In genomic region chr20:44137210-44137781, GRCh38 we compare ENCODE assay signal across 11 cellular contexts. TPM values are rescaled to one million over a fixed set of nuclear protein-coding genes. Genes with fewer than 3 reads are reported as not detected.
DNase-seq lines count a peak whose midpoint lies in the region; ATAC-seq, FAIRE-seq and TF ChIP-seq lines count a peak whose summit lies in the region.
"Had no signal": no experiment of that assay in that cellular context is flagged by ENCODE, and none has a peak within 500 bp of the region (broad histone marks: within the 10 kb centered on the region; RNA-seq: fewer than 3 reads in every experiment).

No MANE protein-coding gene starts in this region.

- DNase-seq in NT2/D1 (ENCODE audit: low read depth, low spot score) (peak; percentile 77), foreskin keratinocyte (peak in 1 of 2 donors; percentile 18), urothelium cell line (ENCODE audit: low spot score) (peak; percentile 85), NCI-H774 (lab: John Stamatoyannopoulos, UW) (no peak), RCC 7860 (ENCODE audit: low spot score) (no peak)
- DNase-seq: activated CD4-positive, CD25-positive, alpha-beta regulatory T cell; activated naive CD4-positive, alpha-beta T cell treated with anti-CD3 and anti-CD28 coated beads, Interleukin-2, amount 50 U/mL, for 16 hours had no signal

- H3K9ac ChIP-seq in NT2/D1 (ENCODE audit: insufficient read length, low read depth) (peak overlapping the region; percentile 72), mucosa of rectum (ENCODE audit: low read depth in 1 of 2, low read length in 2 of 2) (no peak overlapping the region)

- TF ChIP-seq CTCF in foreskin keratinocyte (conservative IDR thresholded peaks at IDR 0.05) = no peak

- FAIRE-seq in urothelium cell line (lab: Jason Lieb, UNC) (no peak), RCC 7860 (lab: Jason Lieb, UNC) (no peak)

- H3K27me3 ChIP-seq in NT2/D1 (ENCODE audit: insufficient read depth, insufficient read length) (no peaks in the 10 kb centered on the region), foreskin keratinocyte (no peaks in the 10 kb centered on the region), mucosa of rectum (ENCODE audit: control insufficient read depth in 2 of 2, insufficient read depth in 2 of 2, low read length in 2 of 2) (peaks cover 2 to 3% of the 10 kb centered on the region in 2 donors)

- H3K9me3 ChIP-seq in NT2/D1 (ENCODE audit: insufficient read depth, low read length) (no peaks in the 10 kb centered on the region), mucosa of rectum (ENCODE audit: control insufficient read depth in 2 of 2, low read length in 2 of 2) (no peaks in the 10 kb centered on the region)

- ATAC-seq in foreskin keratinocyte = peak; percentile 35
- no peak for ATAC-seq in GM19351 (IDR thresholded peaks at IDR 0.05; ENCODE audit: unreplicated experiment)
- ATAC-seq in GM19467 (IDR thresholded peaks at IDR 0.05; ENCODE audit: unreplicated experiment) = no peak

- H3K36me3 ChIP-seq in NT2/D1 (ENCODE audit: insufficient read depth, insufficient read length, low read length) (peaks cover 3% of the 10 kb centered on the region), mucosa of rectum (ENCODE audit: control insufficient read depth in 2 of 2, insufficient read depth in 2 of 2, low read length in 2 of 2) (no peaks in the 10 kb centered on the region)

- H3K4me1 ChIP-seq in NT2/D1 (ENCODE audit: insufficient read depth, insufficient read length) = peaks cover 14% of the 10 kb centered on the region
- H3K4me1 ChIP-seq in foreskin keratinocyte = no peaks in the 10 kb centered on the region
- H3K4me1 ChIP-seq in mucosa of rectum (ENCODE audit: control insufficient read depth in 2 of 2, insufficient read depth in 2 of 2, low read length in 2 of 2) = no peaks in the 10 kb centered on the region

- H3K27ac ChIP-seq in foreskin keratinocyte = no peak overlapping the region
- H3K27ac ChIP-seq in mucosa of rectum (ENCODE audit: low read depth in 2 of 2, low read length in 2 of 2) = peak overlapping the region; percentile 47 to 68

- H3K4me3 ChIP-seq in NT2/D1 (ENCODE audit: insufficient read length, low read depth) (no peak overlapping the region), mucosa of rectum (ENCODE audit: low read length in 2 of 2) (no peak overlapping the region)

RNA-seq across cellular contexts. Expression of gene JPH2, which starts 49.7 kb away (rescaled TPM):
- 7.1 and 7.8 TPM in 2 replicates for total RNA-seq in foreskin keratinocyte
- polyA plus RNA-seq in foreskin keratinocyte = 2.6 and 3.0 TPM in 2 replicates
- polyA plus RNA-seq: neural cell had no signal

Comparison
In these comparisons a context has a peak if more than half of its experiments do, and no peak if none do; other contexts are left out.
1. DNase-seq: peak in NT2/D1 (single experiment) and urothelium cell line (single experiment); none in NCI-H774 (single experiment) and RCC 7860 (single experiment).